1 cellular context compared by ENCODE assay signal in the genomic region with DNA sequence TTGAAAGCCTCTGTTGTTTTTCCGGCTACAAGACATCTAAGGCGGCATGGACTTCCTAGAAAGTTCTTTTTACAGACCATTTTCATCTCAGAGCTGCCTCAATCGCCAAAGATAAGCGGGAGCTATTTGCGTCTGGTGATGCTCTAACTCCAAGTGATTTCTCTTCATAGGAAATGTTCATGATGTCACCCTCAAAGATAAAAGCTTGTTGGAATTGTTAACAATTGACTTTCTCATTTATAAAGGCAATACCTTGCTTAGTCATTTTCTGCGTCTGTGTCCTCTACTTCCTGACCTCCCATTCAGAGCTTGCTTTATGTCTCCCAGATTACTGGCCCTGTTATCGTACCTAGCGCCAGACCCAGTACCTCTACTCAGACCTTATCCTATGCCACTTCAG.
TF ChIP-seq lines count a peak whose summit lies in the region.

No MANE protein-coding gene starts in this region.

TF ChIP-seq in H1, 55 proteins besides CTCF, POLR2A, EP300 and RAD21 (continued from another document):
- TF ChIP-seq SP2 (IDR thresholded peaks at IDR 0.05; ENCODE audit: low read length) (no peak), CHD1 (IDR thresholded peaks at IDR 0.05; ENCODE audit: low read depth, low read length) (no peak)
